In genomic region chr4:178356725-178357124, GRCh38 we compare ENCODE assay signal across 1 cellular context.
TF ChIP-seq lines count a peak whose summit lies in the region.

No MANE protein-coding gene starts in this region.

TF ChIP-seq in liver, 16 proteins besides CTCF, POLR2A, EP300 and RAD21 (continued from another document):
- no peak for TF ChIP-seq HNF4A (conservative IDR thresholded peaks at IDR 0.05)
- no peak for TF ChIP-seq MAX (IDR thresholded peaks at IDR 0.05)
